ENCODE assay signal across 1 cellular context in the genomic region with DNA sequence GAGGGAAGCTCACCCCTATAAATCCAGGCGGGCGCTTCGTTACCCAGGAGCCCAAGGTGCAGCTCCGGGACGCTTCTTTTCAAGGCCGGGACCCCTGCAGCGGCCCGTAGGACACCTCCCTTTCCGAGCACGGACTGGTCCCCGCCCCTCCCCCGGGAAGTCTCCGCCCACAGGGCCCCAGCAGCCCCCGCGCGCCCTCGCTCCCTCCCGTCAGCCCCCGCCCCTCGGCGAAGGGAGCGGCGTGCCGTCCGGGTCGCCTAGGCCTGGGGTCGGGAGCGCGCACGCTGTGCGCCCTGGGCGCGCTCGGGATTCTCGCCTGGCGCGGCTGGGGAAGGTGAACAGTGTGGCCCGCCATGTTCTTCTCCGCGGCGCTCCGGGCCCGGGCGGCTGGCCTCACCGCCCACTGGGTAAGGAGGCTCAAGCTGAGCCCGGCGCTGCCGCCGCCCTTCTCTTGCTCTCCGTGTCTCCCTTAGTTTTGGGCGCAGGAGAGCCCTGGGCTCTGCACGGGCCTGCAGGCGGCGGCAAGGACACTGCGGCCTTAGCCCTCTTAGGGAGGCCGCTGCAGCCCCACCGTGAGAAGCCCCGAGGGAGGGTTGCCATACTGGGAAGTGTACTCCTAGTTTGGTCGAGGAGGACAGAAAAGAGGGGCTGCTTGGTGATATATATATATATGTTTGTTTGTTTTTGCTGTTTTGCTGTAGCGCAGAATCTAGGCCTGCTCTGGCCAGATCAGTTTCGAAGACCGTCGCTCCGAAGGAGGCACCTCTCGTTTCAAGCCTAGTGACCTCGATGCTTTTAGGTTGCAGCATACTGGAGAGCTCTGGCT.
TF ChIP-seq lines count a peak whose summit lies in the region.

Gene NDUFV2 (plus strand): TSS at position 309 of the 826 bp plus-strand sequence. CDS start 45 bp downstream, at position 354.

TF ChIP-seq in K562, 482 proteins besides CTCF, POLR2A, EP300 and RAD21 (continued from another document and continues in another):
- TF ChIP-seq, protein P1, sequence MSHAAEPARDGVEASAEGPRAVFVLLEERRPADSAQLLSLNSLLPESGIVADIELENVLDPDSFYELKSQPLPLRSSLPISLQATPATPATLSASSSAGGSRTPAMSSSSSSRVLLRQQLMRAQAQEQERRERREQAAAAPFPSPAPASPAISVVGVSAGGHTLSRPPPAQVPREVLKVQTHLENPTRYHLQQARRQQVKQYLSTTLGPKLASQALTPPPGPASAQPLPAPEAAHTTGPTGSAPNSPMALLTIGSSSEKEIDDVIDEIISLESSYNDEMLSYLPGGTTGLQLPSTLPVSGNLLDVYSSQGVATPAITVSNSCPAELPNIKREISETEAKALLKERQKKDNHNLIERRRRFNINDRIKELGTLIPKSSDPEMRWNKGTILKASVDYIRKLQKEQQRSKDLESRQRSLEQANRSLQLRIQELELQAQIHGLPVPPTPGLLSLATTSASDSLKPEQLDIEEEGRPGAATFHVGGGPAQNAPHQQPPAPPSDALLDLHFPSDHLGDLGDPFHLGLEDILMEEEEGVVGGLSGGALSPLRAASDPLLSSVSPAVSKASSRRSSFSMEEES (CRISPR knock-in tag; IDR thresholded peaks at IDR 0.05), result no peak
- TF ChIP-seq PHB (CRISPR knock-in tag; IDR thresholded peaks at IDR 0.05) (peak; percentile 75; the same call in 1 of the 2 replicates), BRD4 (IDR thresholded peaks at IDR 0.05) (peak; percentile 69; the same call in 1 of the 2 replicates), KAT2B (IDR thresholded peaks at IDR 0.05; ENCODE audit: low read depth, low read length) (no peak), JUNB (CRISPR knock-in tag; conservative IDR thresholded peaks at IDR 0.05) (no peak), FOS (IDR thresholded peaks at IDR 0.05; ENCODE audit: extremely low read depth, insufficient read length) (no peak), DNMT1 (IDR thresholded peaks at IDR 0.05) (no peak), TGIF2 (CRISPR knock-in tag; IDR thresholded peaks at IDR 0.05) (peak; percentile 86; the same call in 1 of the 2 replicates), ZNF146 (CRISPR knock-in tag; IDR thresholded peaks at IDR 0.05; ENCODE audit: unreplicated experiment) (no peak), RBM25 (IDR thresholded peaks at IDR 0.05; ENCODE audit: low read depth, low read length, severe bottlenecking) (peak; percentile 58), HCFC1 (IDR thresholded peaks at IDR 0.05; ENCODE audit: low read depth, low read length) (peak; percentile 64), ZNF197 (CRISPR knock-in tag; IDR thresholded peaks at IDR 0.05; ENCODE audit: low read depth) (no peak), MECOM (CRISPR knock-in tag; IDR thresholded peaks at IDR 0.05) (no peak), TARDBP (IDR thresholded peaks at IDR 0.05) (no peak), GTF2A2 (tag; IDR thresholded peaks at IDR 0.05) (peak; percentile 57; the same call in 1 of the 2 replicates), FOXO4 (CRISPR knock-in tag; IDR thresholded peaks at IDR 0.05) (0 out of 2 replicates have a peak, but pooled peaks have one; percentile 20), ATF4 (CRISPR knock-in tag; IDR thresholded peaks at IDR 0.05) (no peak), TEAD4 (IDR thresholded peaks at IDR 0.05; ENCODE audit: low read length) (no peak), TEAD4 (CRISPR knock-in tag; IDR thresholded peaks at IDR 0.05; ENCODE audit: borderline replicate concordance) (no peak), MCM7 (IDR thresholded peaks at IDR 0.05) (no peak), PTBP1 (IDR thresholded peaks at IDR 0.05; ENCODE audit: low read depth, low read length) (no peak), CHD2 (IDR thresholded peaks at IDR 0.05; ENCODE audit: low read depth, low read length) (peak; percentile 83), NCOR1 (IDR thresholded peaks at IDR 0.05) (no peak), PCBP2 (IDR thresholded peaks at IDR 0.05; ENCODE audit: low read depth, low read length, poor library complexity, severe bottlenecking) (no peak), RB1 (IDR thresholded peaks at IDR 0.05; ENCODE audit: low read depth) (peak; percentile 93), CREB1 (IDR thresholded peaks at IDR 0.05) (peak; percentile 35; the same call in 1 of the 2 replicates), CREB1 (CRISPR knock-in tag; IDR thresholded peaks at IDR 0.05) (peak; percentile 77), CTBP1 (IDR thresholded peaks at IDR 0.05; ENCODE audit: borderline replicate concordance) (peak; percentile 88), ERF (CRISPR knock-in tag; IDR thresholded peaks at IDR 0.05) (peak; percentile 77), ZNF639 (CRISPR knock-in tag; conservative IDR thresholded peaks at IDR 0.05 in 1 of 2, IDR thresholded peaks at IDR 0.05 in 1 of 2) (peak in 1 of 2 experiments; percentile 50; a peak in 2 of 4 replicates), GTF2E2 (tag; IDR thresholded peaks at IDR 0.05) (peak; percentile 34; the same call in 1 of the 2 replicates), ZZZ3 (IDR thresholded peaks at IDR 0.05) (peak; percentile 67; the same call in 1 of the 2 replicates)
- TF ChIP-seq, protein P2, sequence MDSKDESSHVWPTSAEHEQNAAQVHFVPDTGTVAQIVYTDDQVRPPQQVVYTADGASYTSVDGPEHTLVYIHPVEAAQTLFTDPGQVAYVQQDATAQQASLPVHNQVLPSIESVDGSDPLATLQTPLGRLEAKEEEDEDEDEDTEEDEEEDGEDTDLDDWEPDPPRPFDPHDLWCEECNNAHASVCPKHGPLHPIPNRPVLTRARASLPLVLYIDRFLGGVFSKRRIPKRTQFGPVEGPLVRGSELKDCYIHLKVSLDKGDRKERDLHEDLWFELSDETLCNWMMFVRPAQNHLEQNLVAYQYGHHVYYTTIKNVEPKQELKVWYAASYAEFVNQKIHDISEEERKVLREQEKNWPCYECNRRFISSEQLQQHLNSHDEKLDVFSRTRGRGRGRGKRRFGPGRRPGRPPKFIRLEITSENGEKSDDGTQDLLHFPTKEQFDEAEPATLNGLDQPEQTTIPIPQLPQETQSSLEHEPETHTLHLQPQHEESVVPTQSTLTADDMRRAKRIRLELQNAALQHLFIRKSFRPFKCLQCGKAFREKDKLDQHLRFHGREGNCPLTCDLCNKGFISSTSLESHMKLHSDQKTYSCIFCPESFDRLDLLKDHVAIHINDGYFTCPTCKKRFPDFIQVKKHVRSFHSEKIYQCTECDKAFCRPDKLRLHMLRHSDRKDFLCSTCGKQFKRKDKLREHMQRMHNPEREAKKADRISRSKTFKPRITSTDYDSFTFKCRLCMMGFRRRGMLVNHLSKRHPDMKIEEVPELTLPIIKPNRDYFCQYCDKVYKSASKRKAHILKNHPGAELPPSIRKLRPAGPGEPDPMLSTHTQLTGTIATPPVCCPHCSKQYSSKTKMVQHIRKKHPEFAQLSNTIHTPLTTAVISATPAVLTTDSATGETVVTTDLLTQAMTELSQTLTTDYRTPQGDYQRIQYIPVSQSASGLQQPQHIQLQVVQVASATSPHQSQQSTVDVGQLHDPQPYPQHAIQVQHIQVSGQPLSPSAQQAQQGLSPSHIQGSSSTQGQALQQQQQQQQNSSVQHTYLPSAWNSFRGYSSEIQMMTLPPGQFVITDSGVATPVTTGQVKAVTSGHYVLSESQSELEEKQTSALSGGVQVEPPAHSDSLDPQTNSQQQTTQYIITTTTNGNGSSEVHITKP (IDR thresholded peaks at IDR 0.05; ENCODE audit: partially characterized antibody), result peak; percentile 72
- TF ChIP-seq, protein P3, sequence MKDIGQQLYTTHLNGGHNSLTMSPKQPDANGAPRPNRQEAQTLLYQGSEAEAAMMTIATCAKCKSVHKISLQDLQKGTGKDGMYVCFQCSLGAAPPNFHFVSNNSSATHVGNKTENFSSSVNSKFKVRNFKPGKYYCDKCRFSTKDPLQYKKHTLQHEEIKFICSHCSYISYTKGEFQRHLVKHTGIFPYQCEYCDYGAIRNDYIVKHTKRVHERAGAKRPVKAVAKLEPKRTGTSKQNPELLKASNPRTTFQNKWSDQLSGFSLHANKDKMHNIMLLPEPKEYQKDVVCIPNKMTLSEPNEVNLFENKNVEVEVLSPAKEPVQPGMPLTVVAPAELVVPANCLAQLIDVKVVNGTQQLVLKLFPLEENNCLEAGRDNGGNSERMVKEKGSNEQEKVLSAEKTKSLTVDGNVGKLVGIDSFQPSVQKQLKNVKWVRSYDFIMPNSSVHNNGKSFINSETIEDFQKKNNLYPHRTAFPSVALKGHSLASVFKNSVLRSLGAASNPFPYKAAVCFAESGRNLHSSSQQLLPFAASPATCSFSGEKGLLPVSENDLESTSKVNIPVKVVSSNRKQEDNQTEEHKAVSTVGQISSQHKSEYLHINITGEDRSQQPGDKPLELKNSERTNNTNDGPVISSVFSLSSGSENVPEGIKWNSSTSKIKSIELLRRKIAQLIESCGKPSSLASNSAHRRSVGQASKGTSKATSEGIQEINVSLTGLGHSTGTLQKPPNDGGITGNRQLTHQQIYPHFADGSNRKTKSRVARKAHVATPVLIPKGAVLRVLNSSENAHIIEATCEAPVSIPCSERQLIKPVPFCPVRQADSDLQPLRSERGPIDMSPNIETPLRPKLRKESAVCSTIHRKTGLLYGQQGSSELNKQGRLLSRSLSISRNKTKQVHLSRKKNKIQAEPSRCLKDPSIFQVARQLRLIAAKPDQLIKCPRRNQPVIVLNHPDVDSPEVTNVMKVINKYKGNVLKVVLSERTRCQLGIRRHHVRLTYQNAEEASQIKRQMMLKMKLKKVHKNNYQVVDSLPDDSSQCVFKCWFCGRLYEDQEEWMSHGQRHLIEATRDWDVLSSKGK (CRISPR knock-in tag; IDR thresholded peaks at IDR 0.05), result no peak
- TF ChIP-seq, protein P4, sequence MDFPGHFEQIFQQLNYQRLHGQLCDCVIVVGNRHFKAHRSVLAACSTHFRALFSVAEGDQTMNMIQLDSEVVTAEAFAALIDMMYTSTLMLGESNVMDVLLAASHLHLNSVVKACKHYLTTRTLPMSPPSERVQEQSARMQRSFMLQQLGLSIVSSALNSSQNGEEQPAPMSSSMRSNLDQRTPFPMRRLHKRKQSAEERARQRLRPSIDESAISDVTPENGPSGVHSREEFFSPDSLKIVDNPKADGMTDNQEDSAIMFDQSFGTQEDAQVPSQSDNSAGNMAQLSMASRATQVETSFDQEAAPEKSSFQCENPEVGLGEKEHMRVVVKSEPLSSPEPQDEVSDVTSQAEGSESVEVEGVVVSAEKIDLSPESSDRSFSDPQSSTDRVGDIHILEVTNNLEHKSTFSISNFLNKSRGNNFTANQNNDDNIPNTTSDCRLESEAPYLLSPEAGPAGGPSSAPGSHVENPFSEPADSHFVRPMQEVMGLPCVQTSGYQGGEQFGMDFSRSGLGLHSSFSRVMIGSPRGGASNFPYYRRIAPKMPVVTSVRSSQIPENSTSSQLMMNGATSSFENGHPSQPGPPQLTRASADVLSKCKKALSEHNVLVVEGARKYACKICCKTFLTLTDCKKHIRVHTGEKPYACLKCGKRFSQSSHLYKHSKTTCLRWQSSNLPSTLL (IDR thresholded peaks at IDR 0.05), result no peak
- TF ChIP-seq, protein P5, sequence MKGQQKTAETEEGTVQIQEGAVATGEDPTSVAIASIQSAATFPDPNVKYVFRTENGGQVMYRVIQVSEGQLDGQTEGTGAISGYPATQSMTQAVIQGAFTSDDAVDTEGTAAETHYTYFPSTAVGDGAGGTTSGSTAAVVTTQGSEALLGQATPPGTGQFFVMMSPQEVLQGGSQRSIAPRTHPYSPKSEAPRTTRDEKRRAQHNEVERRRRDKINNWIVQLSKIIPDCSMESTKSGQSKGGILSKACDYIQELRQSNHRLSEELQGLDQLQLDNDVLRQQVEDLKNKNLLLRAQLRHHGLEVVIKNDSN (CRISPR knock-in tag; IDR thresholded peaks at IDR 0.05), result no peak
- TF ChIP-seq, protein P6, sequence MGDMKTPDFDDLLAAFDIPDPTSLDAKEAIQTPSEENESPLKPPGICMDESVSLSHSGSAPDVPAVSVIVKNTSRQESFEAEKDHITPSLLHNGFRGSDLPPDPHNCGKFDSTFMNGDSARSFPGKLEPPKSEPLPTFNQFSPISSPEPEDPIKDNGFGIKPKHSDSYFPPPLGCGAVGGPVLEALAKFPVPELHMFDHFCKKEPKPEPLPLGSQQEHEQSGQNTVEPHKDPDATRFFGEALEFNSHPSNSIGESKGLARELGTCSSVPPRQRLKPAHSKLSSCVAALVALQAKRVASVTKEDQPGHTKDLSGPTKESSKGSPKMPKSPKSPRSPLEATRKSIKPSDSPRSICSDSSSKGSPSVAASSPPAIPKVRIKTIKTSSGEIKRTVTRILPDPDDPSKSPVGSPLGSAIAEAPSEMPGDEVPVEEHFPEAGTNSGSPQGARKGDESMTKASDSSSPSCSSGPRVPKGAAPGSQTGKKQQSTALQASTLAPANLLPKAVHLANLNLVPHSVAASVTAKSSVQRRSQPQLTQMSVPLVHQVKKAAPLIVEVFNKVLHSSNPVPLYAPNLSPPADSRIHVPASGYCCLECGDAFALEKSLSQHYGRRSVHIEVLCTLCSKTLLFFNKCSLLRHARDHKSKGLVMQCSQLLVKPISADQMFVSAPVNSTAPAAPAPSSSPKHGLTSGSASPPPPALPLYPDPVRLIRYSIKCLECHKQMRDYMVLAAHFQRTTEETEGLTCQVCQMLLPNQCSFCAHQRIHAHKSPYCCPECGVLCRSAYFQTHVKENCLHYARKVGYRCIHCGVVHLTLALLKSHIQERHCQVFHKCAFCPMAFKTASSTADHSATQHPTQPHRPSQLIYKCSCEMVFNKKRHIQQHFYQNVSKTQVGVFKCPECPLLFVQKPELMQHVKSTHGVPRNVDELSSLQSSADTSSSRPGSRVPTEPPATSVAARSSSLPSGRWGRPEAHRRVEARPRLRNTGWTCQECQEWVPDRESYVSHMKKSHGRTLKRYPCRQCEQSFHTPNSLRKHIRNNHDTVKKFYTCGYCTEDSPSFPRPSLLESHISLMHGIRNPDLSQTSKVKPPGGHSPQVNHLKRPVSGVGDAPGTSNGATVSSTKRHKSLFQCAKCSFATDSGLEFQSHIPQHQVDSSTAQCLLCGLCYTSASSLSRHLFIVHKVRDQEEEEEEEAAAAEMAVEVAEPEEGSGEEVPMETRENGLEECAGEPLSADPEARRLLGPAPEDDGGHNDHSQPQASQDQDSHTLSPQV (IDR thresholded peaks at IDR 0.05), result peak; percentile 76; the same call in 1 of the 2 replicates
